Comparison of ENCODE assay signal across 1 cellular context in the genomic region with DNA sequence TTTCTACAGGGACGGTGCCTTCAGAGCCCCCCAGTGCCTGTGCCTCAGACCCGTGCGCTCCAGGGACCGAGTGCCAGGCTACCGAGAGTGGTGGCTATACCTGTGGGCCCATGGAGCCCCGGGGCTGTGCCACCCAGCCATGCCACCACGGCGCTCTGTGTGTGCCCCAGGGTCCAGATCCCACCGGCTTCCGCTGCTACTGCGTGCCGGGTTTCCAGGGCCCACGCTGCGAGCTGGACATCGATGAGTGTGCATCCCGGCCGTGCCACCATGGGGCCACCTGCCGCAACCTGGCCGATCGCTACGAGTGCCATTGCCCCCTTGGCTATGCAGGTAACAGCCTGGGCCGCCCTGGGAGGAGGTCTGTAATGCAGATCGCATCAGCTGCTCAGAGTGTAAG.
TF ChIP-seq lines count a peak whose summit lies in the region.

No MANE protein-coding gene starts in this region.

TF ChIP-seq in HepG2, 621 proteins besides CTCF, POLR2A, EP300 and RAD21:
- TF ChIP-seq EZH2 (conservative IDR thresholded peaks at IDR 0.05; ENCODE audit: low read depth, low read length) (no peak), SKI (IDR thresholded peaks at IDR 0.05; ENCODE audit: partially characterized antibody) (no peak), SOX13 (IDR thresholded peaks at IDR 0.05) (no peak), SOX13 (CRISPR knock-in tag; conservative IDR thresholded peaks at IDR 0.05 in 1 of 2, IDR thresholded peaks at IDR 0.05 in 1 of 2) (no peak), ASH2L (IDR thresholded peaks at IDR 0.05; ENCODE audit: insufficient read length, low read depth, low read length) (no peak), KDM6A (CRISPR knock-in tag; IDR thresholded peaks at IDR 0.05; ENCODE audit: low read depth) (no peak), TAF1 (CRISPR knock-in tag; IDR thresholded peaks at IDR 0.05) (no peak), RORA (CRISPR knock-in tag; IDR thresholded peaks at IDR 0.05) (no peak), ZNF224 (CRISPR knock-in tag; IDR thresholded peaks at IDR 0.05) (no peak)
- TF ChIP-seq, protein P1, sequence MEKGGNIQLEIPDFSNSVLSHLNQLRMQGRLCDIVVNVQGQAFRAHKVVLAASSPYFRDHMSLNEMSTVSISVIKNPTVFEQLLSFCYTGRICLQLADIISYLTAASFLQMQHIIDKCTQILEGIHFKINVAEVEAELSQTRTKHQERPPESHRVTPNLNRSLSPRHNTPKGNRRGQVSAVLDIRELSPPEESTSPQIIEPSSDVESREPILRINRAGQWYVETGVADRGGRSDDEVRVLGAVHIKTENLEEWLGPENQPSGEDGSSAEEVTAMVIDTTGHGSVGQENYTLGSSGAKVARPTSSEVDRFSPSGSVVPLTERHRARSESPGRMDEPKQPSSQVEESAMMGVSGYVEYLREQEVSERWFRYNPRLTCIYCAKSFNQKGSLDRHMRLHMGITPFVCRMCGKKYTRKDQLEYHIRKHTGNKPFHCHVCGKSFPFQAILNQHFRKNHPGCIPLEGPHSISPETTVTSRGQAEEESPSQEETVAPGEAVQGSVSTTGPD (CRISPR knock-in tag; IDR thresholded peaks at IDR 0.05), result no peak
